In genomic region chr17:82097187-82097918, GRCh38 we compare ENCODE assay signal across 8 cellular contexts. TPM values are rescaled to one million over a fixed set of nuclear protein-coding genes. Genes with fewer than 3 reads are reported as not detected.
DNase-seq lines count a peak whose midpoint lies in the region; ATAC-seq and TF ChIP-seq lines count a peak whose summit lies in the region.

No MANE protein-coding gene starts in this region.

- H3K4me3 Mint-ChIP-seq in progenitor cell of endocrine pancreas (ENCODE audit: low read depth): peak overlapping the region; percentile 72

- no peaks in the 10 kb centered on the region for H3K9me3 ChIP-seq in MG63

- ATAC-seq in GM19328 (IDR thresholded peaks at IDR 0.05; ENCODE audit: unreplicated experiment) (peak; percentile 2), HG03095 (IDR thresholded peaks at IDR 0.05; ENCODE audit: unreplicated experiment) (no peak)

- no peak for TF ChIP-seq CTCF in progenitor cell of endocrine pancreas (IDR thresholded peaks at IDR 0.05; ENCODE audit: unreplicated experiment)

- H3K27me3 Mint-ChIP-seq in progenitor cell of endocrine pancreas: no peaks in the 10 kb centered on the region

- peaks cover 9% of the 10 kb centered on the region for H3K4me1 Mint-ChIP-seq in progenitor cell of endocrine pancreas (ENCODE audit: low read depth)

- H3K36me3 ChIP-seq in MG63: peaks cover 49% of the 10 kb centered on the region

- no peaks in the 10 kb centered on the region for H3K9me3 Mint-ChIP-seq in progenitor cell of endocrine pancreas (ENCODE audit: low read depth)

- no peaks in the 10 kb centered on the region for H3K27me3 ChIP-seq in MG63

- intact Hi-C loops in head of caudate nucleus (cut with DNase I): loop anchor here (5.0 kb wide), 1 partner anchor 40 kb away; no protein-coding TSS in a partner anchor

- H3K27ac Mint-ChIP-seq in progenitor cell of endocrine pancreas: no peak overlapping the region

- DNase-seq in CMK (ENCODE audit: low read depth) (peak; percentile 45), MG63 (peak; percentile 73), head of caudate nucleus (peak in 25 of 42 donors; percentile 17 to 60 (median 39)), progenitor cell of endocrine pancreas (ENCODE audit: low spot score, unreplicated experiment) (peak; percentile 52)
- peak; percentile 57 for DNase-seq in activated naive CD4-positive, alpha-beta T cell treated with anti-CD3 and anti-CD28 coated beads, Interleukin-2, amount 50 U/mL, for 16 hours
- no peak for DNase-seq in activated CD4-positive, CD25-positive, alpha-beta regulatory T cell (lab: John Stamatoyannopoulos, UW)

- H3K4me3 ChIP-seq in MG63: peak overlapping the region; percentile 84

- peaks cover 2% of the 10 kb centered on the region for H3K36me3 Mint-ChIP-seq in progenitor cell of endocrine pancreas (ENCODE audit: insufficient read depth)

RNA-seq across cellular contexts. Expression of gene FASN, which starts 0.7 kb away (rescaled TPM):
- total RNA-seq in MG63 (2014; rRNA removed; shearing (Covaris generic); ENCODE audit: low replicate concordance): 112 and 125 TPM in 2 replicates
- 303 and 308 TPM in 2 replicates for total RNA-seq in progenitor cell of endocrine pancreas

RNA-seq across cellular contexts. Expression of gene DUS1L, which starts 31.7 kb away (rescaled TPM):
- 104 and 123 TPM in 2 replicates for total RNA-seq in MG63 (2014; rRNA removed; shearing (Covaris generic); ENCODE audit: low replicate concordance)
- total RNA-seq in progenitor cell of endocrine pancreas: 85.2 and 93.8 TPM in 2 replicates

RNA-seq across cellular contexts. Expression of gene GPS1, which starts 45.7 kb away (rescaled TPM):
- 103 and 181 TPM in 2 replicates for total RNA-seq in MG63 (2014; rRNA removed; shearing (Covaris generic); ENCODE audit: low replicate concordance)
- total RNA-seq in progenitor cell of endocrine pancreas: 134 and 137 TPM in 2 replicates

RNA-seq across cellular contexts. Expression of gene RFNG, which starts 45.7 kb away (rescaled TPM):
- total RNA-seq in MG63 (2014; rRNA removed; shearing (Covaris generic); ENCODE audit: low replicate concordance): 41.2 and 41.6 TPM in 2 replicates
- total RNA-seq in progenitor cell of endocrine pancreas: 60.1 and 65.5 TPM in 2 replicates

RNA-seq across cellular contexts. Expression of gene DCXR, which starts 59.9 kb away (rescaled TPM):
- total RNA-seq in MG63 (2014; rRNA removed; shearing (Covaris generic); ENCODE audit: low replicate concordance): 44.0 and 73.1 TPM in 2 replicates
- total RNA-seq in progenitor cell of endocrine pancreas: 72.2 and 77.6 TPM in 2 replicates

Comparison
In these comparisons a context has a peak if more than half of its experiments do, and no peak if none do; other contexts are left out.
1. DNase-seq: peak in CMK (single experiment), MG63 (single experiment), activated naive CD4-positive, alpha-beta T cell treated with anti-CD3 and anti-CD28 coated beads, Interleukin-2, amount 50 U/mL, for 16 hours (single experiment), head of caudate nucleus (25 of 42) and progenitor cell of endocrine pancreas (single experiment); none in activated CD4-positive, CD25-positive, alpha-beta regulatory T cell (0 of 4).